Comparison of ENCODE assay signal across 10 cellular contexts in the genomic region with DNA sequence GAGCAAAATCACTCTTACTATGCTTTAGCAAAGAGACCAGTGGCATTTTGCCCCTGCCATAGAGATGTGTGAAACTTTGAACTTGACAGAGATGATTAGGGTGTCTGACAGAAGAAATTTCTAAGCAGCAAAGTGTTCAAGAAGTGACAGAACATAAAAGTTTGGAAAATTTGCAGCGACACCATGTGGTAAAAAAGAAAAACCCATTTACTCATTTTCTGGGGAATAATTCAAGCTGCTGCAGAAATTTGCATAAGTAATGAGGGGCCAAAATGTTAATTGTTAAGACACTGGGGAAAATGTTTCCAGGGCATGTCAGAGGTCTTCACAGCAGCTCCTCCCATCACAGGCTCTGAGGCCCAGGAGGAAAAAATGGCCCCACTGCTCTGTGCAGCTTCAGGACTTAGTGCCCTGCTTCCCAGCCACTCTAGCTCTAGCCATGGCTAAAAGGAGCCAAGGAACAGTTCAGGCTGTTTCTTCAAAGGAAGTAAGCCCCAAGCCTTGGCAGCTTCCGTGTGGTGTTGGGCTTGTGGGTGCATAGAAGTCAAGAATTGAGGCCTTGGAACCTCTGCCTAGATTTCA. TPM values are rescaled to one million over a fixed set of nuclear protein-coding genes. Genes with fewer than 3 reads are reported as not detected.
DNase-seq lines count a peak whose midpoint lies in the region; ATAC-seq, FAIRE-seq and TF ChIP-seq lines count a peak whose summit lies in the region.
"Had no signal": no experiment of that assay in that cellular context is flagged by ENCODE, and none has a peak within 500 bp of the region (broad histone marks: within the 10 kb centered on the region; RNA-seq: fewer than 3 reads in every experiment).

No MANE protein-coding gene starts in this region.

- no peak overlapping the region for H3K18ac ChIP-seq in mesendoderm (ENCODE audit: low read length)

- no peak overlapping the region for H4K5ac ChIP-seq in mesendoderm (ENCODE audit: low read length)

- H3K9ac ChIP-seq in mesendoderm (ENCODE audit: low read length) = no peak overlapping the region

- intact Hi-C loops in sciatic nerve (cut with DNase I) = no loop called here

- no CpG with 5 or more reads among the region's 2 CpGs for WGBS in mesendoderm (ENCODE audit: extremely low coverage, insufficient coverage, low lambda C conversion rate)

- H3K27ac ChIP-seq in mesendoderm (ENCODE audit: low read depth, low read length) = no peak overlapping the region

- peak; percentile 35 for DNase-seq in EH (ENCODE audit: low read depth)
- DNase-seq in bronchial epithelial cell (ENCODE audit: low read depth) = peak; percentile 25
- peak; percentile 51 for DNase-seq in mesendoderm
- DNase-seq in NCI-H446 treated with DMSO at 0.1 percent for 48 hours (lab: John Stamatoyannopoulos, UW) = no peak
- DNase-seq in cerebellar cortex (ENCODE audit: low spot score) = no peak
- DNase-seq in sciatic nerve (ENCODE audit: low spot score) = no peak
- DNase-seq: activated naive CD4-positive, alpha-beta T cell treated with Interleukin-2 at 50 U/mL for 16 hours had no signal

- H3K27me3 ChIP-seq in bronchial epithelial cell (ENCODE audit: control insufficient read depth, insufficient read depth, low read length) (no peaks in the 10 kb centered on the region), mesendoderm (ENCODE audit: insufficient read depth, low read length, poor library complexity) (no peaks in the 10 kb centered on the region)

- H2BK15ac ChIP-seq in mesendoderm (replicated peaks; ENCODE audit: low read depth) = no peak overlapping the region

- no peaks in the 10 kb centered on the region for H3K79me2 ChIP-seq in mesendoderm (ENCODE audit: control insufficient read depth, insufficient read depth, low read length)

- H2AK5ac ChIP-seq in mesendoderm (ENCODE audit: low read length) = no peak overlapping the region

- H3K4me2 ChIP-seq in mesendoderm (ENCODE audit: low read length) = no peak overlapping the region

- H3K23ac ChIP-seq in mesendoderm (ENCODE audit: low read length) = no peak overlapping the region

- no peaks in the 10 kb centered on the region for H3K4me1 ChIP-seq in mesendoderm (ENCODE audit: control insufficient read depth, low read depth, low read length)

- peak; percentile 56 for TF ChIP-seq CTCF in LNCAP (IDR thresholded peaks at IDR 0.05)
- peak; percentile 30 for TF ChIP-seq CTCF in bronchial epithelial cell (IDR thresholded peaks at IDR 0.05; ENCODE audit: insufficient read depth, low read length, severe bottlenecking)

- no peak for ATAC-seq in GM18861 (IDR thresholded peaks at IDR 0.05; ENCODE audit: unreplicated experiment)
- ATAC-seq in sciatic nerve = no peak

- H3K79me1 ChIP-seq in mesendoderm (ENCODE audit: low read length) = no peaks in the 10 kb centered on the region

- no peak overlapping the region for H3K4ac ChIP-seq in mesendoderm (ENCODE audit: low read depth, low read length)

- H2BK5ac ChIP-seq in mesendoderm (ENCODE audit: low read length) = no peak overlapping the region

- H3K36me3 ChIP-seq in bronchial epithelial cell (ENCODE audit: control insufficient read depth, insufficient read depth, low read length) (no peaks in the 10 kb centered on the region), mesendoderm (ENCODE audit: control insufficient read depth, insufficient read depth, low read length) (no peaks in the 10 kb centered on the region)

- no peak overlapping the region for H2BK120ac ChIP-seq in mesendoderm (ENCODE audit: low read depth, low read length)

- H3K56ac ChIP-seq in mesendoderm (ENCODE audit: low read length) = no peak overlapping the region

- FAIRE-seq in bronchial epithelial cell (lab: Jason Lieb, UNC) = no peak
- FAIRE-seq: H54 had no signal

- no peak overlapping the region for H3K4me3 ChIP-seq in bronchial epithelial cell (ENCODE audit: low read depth, low read length)
- no peak overlapping the region for H3K4me3 ChIP-seq in mesendoderm (ENCODE audit: low read length)

- H4K8ac ChIP-seq in mesendoderm (ENCODE audit: low read depth, low read length) = no peak overlapping the region

RNA-seq across cellular contexts. Expression of a gene that starts 6.1 kb away (rescaled TPM):
- total RNA-seq in bronchial epithelial cell (27.4 and 40.6 TPM in 2 replicates), sciatic nerve (43.7 TPM)
- 30.1 TPM for polyA plus RNA-seq in mesendoderm (2013, experiment 1 of 2)
- 30.0 TPM for polyA plus RNA-seq in mesendoderm (2013, experiment 2 of 2)

RNA-seq across cellular contexts. Expression of a gene that starts 59.9 kb away (rescaled TPM):
- total RNA-seq in bronchial epithelial cell (35.1 and 58.7 TPM in 2 replicates), sciatic nerve (61.6 TPM)
- polyA plus RNA-seq in mesendoderm (2013, experiment 1 of 2) = 21.5 TPM
- polyA plus RNA-seq in mesendoderm (2013, experiment 2 of 2) = 21.5 TPM

Comparison
In these comparisons a context has a peak if more than half of its experiments do, and no peak if none do; other contexts are left out.
1. DNase-seq: peak in EH (single experiment), bronchial epithelial cell (single experiment) and mesendoderm (single experiment); none in NCI-H446 treated with DMSO at 0.1 percent for 48 hours (single experiment), cerebellar cortex (single experiment) and sciatic nerve (single experiment).